Comparison of ENCODE assay signal across 20 cellular contexts in the genomic region with DNA sequence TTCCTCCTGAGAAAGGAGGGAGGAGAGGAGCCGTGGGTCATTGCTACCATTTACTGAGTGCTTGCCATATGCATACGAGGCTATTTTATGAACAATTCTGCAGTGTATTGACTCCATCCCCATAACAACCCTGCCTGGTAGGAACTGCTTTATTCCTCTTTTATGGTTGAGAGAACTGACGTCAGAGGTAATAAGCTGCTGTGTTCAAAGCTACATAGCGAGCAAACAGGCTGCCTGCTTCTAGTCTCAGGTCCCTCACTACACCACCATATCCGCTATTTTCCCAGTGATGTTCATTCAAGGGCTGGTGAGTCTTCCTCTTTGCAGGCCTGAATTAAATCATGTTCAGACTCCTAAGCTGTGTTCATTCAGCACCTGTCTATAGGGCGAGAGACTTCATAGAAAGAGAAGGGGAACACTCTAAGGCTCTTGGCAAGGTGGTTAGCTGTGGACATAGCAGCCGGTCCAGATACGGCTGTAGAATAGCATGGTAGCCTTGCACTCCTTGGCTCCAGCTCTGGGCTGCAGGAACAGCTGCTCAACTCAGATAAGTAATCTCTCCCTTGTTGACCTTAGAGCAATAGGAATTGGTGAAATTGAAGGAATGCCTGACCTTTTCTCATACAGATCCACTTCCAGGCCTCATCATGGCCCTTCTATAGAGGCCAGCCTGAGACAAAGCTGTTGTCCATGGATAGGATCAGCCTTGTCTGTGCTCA.
DNase-seq lines count a peak whose midpoint lies in the region; ATAC-seq lines count a peak whose summit lies in the region.
"Had no signal": no experiment of that assay in that cellular context is flagged by ENCODE, and none has a peak within 500 bp of the region (broad histone marks: within the 10 kb centered on the region; RNA-seq: fewer than 3 reads in every experiment).

No MANE protein-coding gene starts in this region.

- H3K9me3 Mint-ChIP-seq in activated naive CD8-positive, alpha-beta T cell (ENCODE audit: low read depth): no peaks in the 10 kb centered on the region
- H3K9me3 Mint-ChIP-seq in activated naive CD8-positive, alpha-beta T cell treated with anti-CD3 and anti-CD28 coated beads for 36 hours: no peaks in the 10 kb centered on the region
- no peaks in the 10 kb centered on the region for H3K9me3 Mint-ChIP-seq in stimulated activated effector memory CD8-positive, alpha-beta T cell treated with anti-CD3 and anti-CD28 coated beads, Interleukin-12 subunit alpha, Interleukin-12 subunit beta, amount 100 ng/mL, for 72 hours
- H3K9me3 Mint-ChIP-seq: GM23338; natural killer cell treated with Interleukin-12 subunit alpha and Interleukin-12 subunit beta and Interleukin-15 and Interleukin-18, amount 100 ng/mL, for 72 hours had no signal

- H3K36me3 Mint-ChIP-seq in activated naive CD8-positive, alpha-beta T cell: peaks cover 8% of the 10 kb centered on the region
- H3K36me3 Mint-ChIP-seq in activated naive CD8-positive, alpha-beta T cell treated with anti-CD3 and anti-CD28 coated beads for 36 hours: peaks cover 19% of the 10 kb centered on the region
- H3K36me3 Mint-ChIP-seq in stimulated activated effector memory CD8-positive, alpha-beta T cell treated with anti-CD3 and anti-CD28 coated beads, Interleukin-12 subunit alpha, Interleukin-12 subunit beta, amount 100 ng/mL, for 72 hours: peaks cover 32% of the 10 kb centered on the region
- H3K36me3 Mint-ChIP-seq: natural killer cell treated with Interleukin-12 subunit alpha and Interleukin-12 subunit beta and Interleukin-15 and Interleukin-18, amount 100 ng/mL, for 72 hours had no signal

- H3K27ac ChIP-seq in epithelial cell of prostate (peak overlapping the region; percentile 29), caudate nucleus (ENCODE audit: low read depth, low read length) (no peak overlapping the region)
- H3K27ac ChIP-seq: colonic mucosa, SJCRH30, stomach had no signal

- peaks cover 76% of the 10 kb centered on the region for H3K4me1 Mint-ChIP-seq in activated naive CD8-positive, alpha-beta T cell (ENCODE audit: low read depth)
- H3K4me1 Mint-ChIP-seq in activated naive CD8-positive, alpha-beta T cell treated with anti-CD3 and anti-CD28 coated beads for 36 hours: peaks cover 66% of the 10 kb centered on the region
- peaks cover 92% of the 10 kb centered on the region for H3K4me1 Mint-ChIP-seq in stimulated activated effector memory CD8-positive, alpha-beta T cell treated with anti-CD3 and anti-CD28 coated beads, Interleukin-12 subunit alpha, Interleukin-12 subunit beta, amount 100 ng/mL, for 72 hours
- H3K4me1 Mint-ChIP-seq: GM23338 had no signal

- no peak for ATAC-seq in stimulated activated effector memory CD8-positive, alpha-beta T cell treated with anti-CD3 and anti-CD28 coated beads, Interleukin-12 subunit alpha, Interleukin-12 subunit beta, amount 100 ng/mL, for 72 hours
- ATAC-seq in HG02981 (IDR thresholded peaks at IDR 0.05; ENCODE audit: unreplicated experiment): no peak
- ATAC-seq: GM23338; natural killer cell treated with Interleukin-12 subunit alpha and Interleukin-12 subunit beta and Interleukin-15 and Interleukin-18, amount 100 ng/mL, for 72 hours had no signal

- peak overlapping the region; percentile 11 for H3K27ac Mint-ChIP-seq in activated naive CD8-positive, alpha-beta T cell
- no peak overlapping the region for H3K27ac Mint-ChIP-seq in activated naive CD8-positive, alpha-beta T cell treated with anti-CD3 and anti-CD28 coated beads for 36 hours
- H3K27ac Mint-ChIP-seq in stimulated activated effector memory CD8-positive, alpha-beta T cell treated with anti-CD3 and anti-CD28 coated beads, Interleukin-12 subunit alpha, Interleukin-12 subunit beta, amount 100 ng/mL, for 72 hours: peak overlapping the region; percentile 21
- H3K27ac Mint-ChIP-seq: GM23338 had no signal

- H3K27me3 Mint-ChIP-seq in activated naive CD8-positive, alpha-beta T cell: no peaks in the 10 kb centered on the region
- H3K27me3 Mint-ChIP-seq in activated naive CD8-positive, alpha-beta T cell treated with anti-CD3 and anti-CD28 coated beads for 36 hours: no peaks in the 10 kb centered on the region
- H3K27me3 Mint-ChIP-seq: natural killer cell treated with Interleukin-12 subunit alpha and Interleukin-12 subunit beta and Interleukin-15 and Interleukin-18, amount 100 ng/mL, for 72 hours had no signal

- no peak for DNase-seq in activated naive CD8-positive, alpha-beta T cell treated with anti-CD3 and anti-CD28 coated beads for 36 hours
- DNase-seq in OCI-M1 (lab: John Stamatoyannopoulos, UW) (peak; percentile 38), epithelial cell of prostate (ENCODE audit: low read depth, low spot score) (no peak), caudate nucleus (lab: John Stamatoyannopoulos, UW) (no peak), COLO829 (ENCODE audit: low spot score) (no peak)
- DNase-seq in stimulated activated effector memory CD8-positive, alpha-beta T cell treated with anti-CD3 and anti-CD28 coated beads, Interleukin-12 subunit alpha, Interleukin-12 subunit beta, amount 100 ng/mL, for 72 hours (ENCODE audit: low spot score in 2 of 2): no peak
- DNase-seq: activated T-cell treated with anti-CD3 and anti-CD28 coated beads, Interleukin-2, amount 50 U/mL, for 1 hour; Calu3; colonic mucosa; GDM1; KG1; mammary epithelial cell; NCI-H1092; SJCRH30; stomach; T1000 had no signal

- H3K4me3 Mint-ChIP-seq in activated naive CD8-positive, alpha-beta T cell: no peak overlapping the region
- H3K4me3 Mint-ChIP-seq in activated naive CD8-positive, alpha-beta T cell treated with anti-CD3 and anti-CD28 coated beads for 36 hours: no peak overlapping the region
- no peak overlapping the region for H3K4me3 Mint-ChIP-seq in stimulated activated effector memory CD8-positive, alpha-beta T cell treated with anti-CD3 and anti-CD28 coated beads, Interleukin-12 subunit alpha, Interleukin-12 subunit beta, amount 100 ng/mL, for 72 hours
- H3K4me3 Mint-ChIP-seq: GM23338; natural killer cell treated with Interleukin-12 subunit alpha and Interleukin-12 subunit beta and Interleukin-15 and Interleukin-18, amount 100 ng/mL, for 72 hours had no signal
